8 cellular contexts compared by ENCODE assay signal in the genomic region with DNA sequence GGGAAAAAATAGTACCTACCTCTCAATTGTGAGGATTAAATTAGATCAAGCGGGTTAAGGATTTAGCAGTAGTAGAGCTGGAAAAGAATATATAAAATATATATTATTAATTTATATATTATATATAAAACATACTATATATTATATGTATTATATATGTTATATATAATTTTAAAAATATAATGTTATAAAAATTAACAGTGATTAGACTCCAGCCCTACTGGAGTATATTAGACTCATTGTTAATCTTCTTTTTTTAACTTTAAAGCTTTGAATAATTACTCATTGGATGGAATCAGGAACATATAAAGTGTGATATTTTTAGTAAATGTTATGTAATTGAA. TPM values are rescaled to one million over a fixed set of nuclear protein-coding genes. Genes with fewer than 3 reads are reported as not detected.
DNase-seq lines count a peak whose midpoint lies in the region; ATAC-seq, FAIRE-seq and TF ChIP-seq lines count a peak whose summit lies in the region.

No MANE protein-coding gene starts in this region.

- peaks cover 26% of the 10 kb centered on the region for H3K79me2 ChIP-seq in K562 (ENCODE audit: control insufficient read depth, insufficient read depth, low read length)

- H3K9me1 ChIP-seq in K562 (ENCODE audit: control insufficient read depth, insufficient read depth, low read length) = no peaks in the 10 kb centered on the region

- no peak for FAIRE-seq in K562 (lab: Jason Lieb, UNC)

- H2AFZ ChIP-seq in K562 (ENCODE audit: low read depth, low read length) = peak overlapping the region; percentile 100

- H3K27ac ChIP-seq in heart right ventricle = peak overlapping the region; percentile 24 to 100 (median 97)
- H3K27ac ChIP-seq in K562 (ENCODE audit: extremely low read depth, low read depth, low read length) = peak overlapping the region; percentile 99
- peak overlapping the region; percentile 93 for H3K27ac ChIP-seq in mesodermal cell (ENCODE audit: low read depth, low read length, severe bottlenecking)
- peak overlapping the region; percentile 91 to 99 (median 98) for H3K27ac ChIP-seq in upper lobe of left lung

- peak overlapping the region; percentile 97 for H3K4me2 ChIP-seq in K562 (ENCODE audit: insufficient read depth, low read length)

- peaks cover 3 to 48% (median 35%) of the 10 kb centered on the region in 9 donors for H3K4me1 ChIP-seq in heart right ventricle
- peaks cover 8 to 30% of the 10 kb centered on the region in 2 experiments; a peak in 4 of 5 replicates for H3K4me1 ChIP-seq in K562 (replicated peaks in 1 of 2; ENCODE audit: control insufficient read depth in 2 of 2, insufficient read depth in 2 of 2, low read length in 2 of 2)
- H3K4me1 ChIP-seq in mesodermal cell (ENCODE audit: control insufficient read depth, insufficient read depth, low read length, poor library complexity, severe bottlenecking) = no peaks in the 10 kb centered on the region
- H3K4me1 ChIP-seq in upper lobe of left lung = peaks cover 34 to 43% (median 38%) of the 10 kb centered on the region in 4 donors

- WGBS in heart right ventricle, 2 donors = 56 to 72% methylated on average over 1 of the region's 1 CpG
- WGBS in K562 (ENCODE audit: insufficient coverage, low coverage, missing lambda C conversion rate) = 40% methylated on average over 1 of the region's 1 CpG
- WGBS in mesodermal cell (ENCODE audit: insufficient coverage in 2 of 2), 2 experiments = no CpG with 5 or more reads among the region's 1 CpG
- WGBS in upper lobe of left lung, 2 donors = 60 to 70% methylated on average over 1 of the region's 1 CpG

- DNase-seq in heart right ventricle = no peak
- no peak for DNase-seq in Right ventricle myocardium inferior (ENCODE audit: missing footprints)
- no peak for DNase-seq in K562 (ENCODE audit: extremely low read depth in 1 of 4, low spot score in 3 of 4)
- no peak for DNase-seq in upper lobe of left lung
- DNase-seq in COLO829 (ENCODE audit: low spot score) = no peak
- no peak for DNase-seq in COLO668 (lab: John Stamatoyannopoulos, UW; ENCODE audit: unreplicated experiment)
- DNase-seq in RPMI8226 = no peak

- no peak for TF ChIP-seq RAD21 in K562 (CRISPR knock-in tag; conservative IDR thresholded peaks at IDR 0.05 in 1 of 2, IDR thresholded peaks at IDR 0.05 in 1 of 2)

- TF ChIP-seq POLR2A in K562 (conservative IDR thresholded peaks at IDR 0.05) = no peak
- no peak for TF ChIP-seq POLR2A in upper lobe of left lung (IDR thresholded peaks at IDR 0.05)

- no peaks in the 10 kb centered on the region for H4K20me1 ChIP-seq in K562 (replicated peaks; ENCODE audit: control insufficient read depth, insufficient read depth, low read length)

- CTCF ChIA-PET in K562 (lab: Yijun Ruan, JAX; ENCODE audit: low intra/inter-chr PET ratio) = no interaction called here

- no TSS peak for BruUV-seq in K562 (replicated peaks; lab: Mats Ljungman, UMichigan)

- in situ Hi-C loops in K562 (cut with MboI) = no loop called here

- H3K9me3 ChIP-seq in heart right ventricle (no peaks in the 10 kb centered on the region), K562 (replicated peaks; ENCODE audit: control insufficient read depth, insufficient read depth, low read depth, low read length) (no peaks in the 10 kb centered on the region), mesodermal cell (ENCODE audit: control insufficient read depth, low read length) (no peaks in the 10 kb centered on the region), upper lobe of left lung (no peaks in the 10 kb centered on the region)

- H3K9ac ChIP-seq in K562 (ENCODE audit: insufficient read depth in 1 of 2, low read depth in 2 of 2, low read length in 2 of 2) = peak overlapping the region; percentile 97 to 100; a peak in 3 of 4 replicates

- H3K27me3 ChIP-seq in heart right ventricle (no peaks in the 10 kb centered on the region), K562 (ENCODE audit: control insufficient read depth in 2 of 2, insufficient read depth in 2 of 2, low read length in 2 of 2) (no peaks in the 10 kb centered on the region), upper lobe of left lung (no peaks in the 10 kb centered on the region)

- POLR2A ChIA-PET in K562 (lab: Yijun Ruan, JAX) = interaction anchor here (0.6 to 4.0 kb wide), 18 partner anchors 9 to 390 kb away, joined by 3 to 48 read pairs (median 4); a partner anchor contains a TSS

- TF ChIP-seq CTCF in heart right ventricle (IDR thresholded peaks at IDR 0.05) (no peak), K562 (IDR thresholded peaks at IDR 0.05 in 2 of 3, conservative IDR thresholded peaks at IDR 0.05 in 1 of 3; ENCODE audit: insufficient read depth in 2 of 3, low read depth in 1 of 3, low read length in 3 of 3) (no peak), upper lobe of left lung (IDR thresholded peaks at IDR 0.05) (no peak)

- ATAC-seq in heart right ventricle = no peak
- no peak for ATAC-seq in Right ventricle myocardium inferior
- ATAC-seq in K562 = no peak
- ATAC-seq in upper lobe of left lung (ENCODE audit: low FRiP score in 2 of 2) = no peak

- TF ChIP-seq EP300 in K562 (IDR thresholded peaks at IDR 0.05; ENCODE audit: low read length) (no peak), upper lobe of left lung (IDR thresholded peaks at IDR 0.05) (no peak)

- H3K36me3 ChIP-seq in heart right ventricle = peaks cover 0 to 52% (median 34%) of the 10 kb centered on the region in 9 donors
- H3K36me3 ChIP-seq in K562 (ENCODE audit: control insufficient read depth, insufficient read depth, low read length) = peaks cover 36% of the 10 kb centered on the region; the same call in 2 of the 3 replicates
- H3K36me3 ChIP-seq in mesodermal cell (ENCODE audit: control insufficient read depth, insufficient read depth, low read length) = peaks cover 34% of the 10 kb centered on the region
- H3K36me3 ChIP-seq in upper lobe of left lung = peaks cover 5 to 49% (median 33%) of the 10 kb centered on the region in 4 donors

- intact Hi-C loops in heart right ventricle (cut with DNase I) = loop anchor here in 8 of 10 donors (2.0 to 10.0 kb wide), 8 partner anchors 60 to 225 kb away; a partner anchor contains a TSS
- intact Hi-C loops in Right ventricle myocardium inferior (cut with DNase I) = loop anchor here (5.0 to 10.0 kb wide), 3 partner anchors 60 to 225 kb away; a partner anchor contains a TSS
- intact Hi-C loops in K562 (cut with micrococcal nuclease) = loop anchor here (2.0 kb wide), 1 partner anchor 41 kb away; no protein-coding TSS in a partner anchor

- H3K4me3 ChIP-seq in heart right ventricle = peak overlapping the region in 7 of 10 donors; percentile 56 to 89 (median 67)
- H3K4me3 ChIP-seq in K562 = peak overlapping the region; percentile 100
- H3K4me3 ChIP-seq in mesodermal cell (ENCODE audit: extremely low read depth, insufficient read depth, low read length, poor library complexity, severe bottlenecking) = peak overlapping the region; percentile 61
- peak overlapping the region in 3 of 4 donors; percentile 46 to 66 (median 62) for H3K4me3 ChIP-seq in upper lobe of left lung

RNA-seq across cellular contexts. Expression of a gene that starts 0.4 kb away (rescaled TPM):
- total RNA-seq in heart right ventricle = 10 to 100 TPM; 61.4 to 93.4 (median 67.0) TPM
- 100 to 1,000 TPM; 124 TPM for polyA plus RNA-seq in heart right ventricle
- 73.8 TPM for total RNA-seq in Right ventricle myocardium inferior
- total RNA-seq in K562 (2011; cell fraction: chromatin; rRNA removed; ENCODE audit: low replicate concordance) = 2.2 and 8.0 TPM in 2 replicates
- 17.5 and 22.6 TPM in 2 replicates for total RNA-seq in K562 (2011; cell fraction: nucleolus; rRNA removed)
- total RNA-seq in K562 (2011; cell fraction: nucleoplasm; rRNA removed) = 10.3 and 13.7 TPM in 2 replicates
- 120 and 124 TPM in 2 replicates for total RNA-seq in K562 (2014; rRNA removed)
- 31.5 and 35.9 TPM in 2 replicates for total RNA-seq in K562 (2014; rRNA removed; fragmentation: Illumina TruSeq; extraction: Trizol)
- total RNA-seq in K562 (2015; rRNA removed; fragmentation: Illumina TruSeq; extraction: Trizol) = 93.8 and 97.3 TPM in 2 replicates
- total RNA-seq in K562 (2021) = 83.2 and 87.9 TPM in 2 replicates
- polyA plus RNA-seq in K562 (2011; rRNA removed) = 44.2 and 52.3 TPM in 2 replicates
- 78.5 and 131 TPM in 2 replicates for polyA plus RNA-seq in K562 (2011; cell fraction: cytosol; rRNA removed)
- polyA plus RNA-seq in K562 (2011; cell fraction: nucleus; rRNA removed) = 26.1 and 29.8 TPM in 2 replicates
- 61.4 and 75.3 TPM in 2 replicates for polyA plus RNA-seq in K562 (2012)
- 56.9 and 68.4 TPM in 2 replicates for polyA plus RNA-seq in K562 (2014; fragmentation: Illumina TruSeq; extraction: Trizol)
- polyA plus RNA-seq in K562 (2014; fragmentation: Nextera tagmentation; extraction: Ambion mirVana) = 10 to 100 TPM in 1 of 2 experiments, 1 to 10 TPM in 1; 3.5 to 13.6 TPM
- 93.7 and 131 TPM in 2 replicates for polyA plus RNA-seq in K562 (2014; rRNA removed)
- 4.1 and 5.0 TPM in 2 replicates for polyA minus RNA-seq in K562 (2011; rRNA and poly(A)+ RNA removed)
- 8.6 and 16.9 TPM in 2 replicates for polyA minus RNA-seq in K562 (2011; cell fraction: cytosol; rRNA and poly(A)+ RNA removed)
- 6.2 and 6.3 TPM in 2 replicates for polyA minus RNA-seq in K562 (2011; cell fraction: nucleus; rRNA and poly(A)+ RNA removed)
- 43.9 TPM for polyA plus RNA-seq in mesodermal cell (2013, experiment 1 of 2)
- 38.3 TPM for polyA plus RNA-seq in mesodermal cell (2013, experiment 2 of 2)
- total RNA-seq in upper lobe of left lung = 10 to 100 TPM; 16.8 to 83.9 (median 65.5) TPM

RNA-seq across cellular contexts. Expression of a gene that starts 0.6 kb away (rescaled TPM):
- total RNA-seq in heart right ventricle (10 to 100 TPM in 6 of 10 donors, 1 to 10 TPM in 4; 7.4 to 16.6 (median 10.7) TPM), Right ventricle myocardium inferior (12.7 TPM), K562 (2014; rRNA removed) (28.8 and 29.5 TPM in 2 replicates), K562 (2014; rRNA removed; fragmentation: Illumina TruSeq; extraction: Trizol) (1.4 and 2.8 TPM in 2 replicates), K562 (2015; rRNA removed; fragmentation: Illumina TruSeq; extraction: Trizol) (10.8 and 14.0 TPM in 2 replicates), K562 (2021) (19.7 and 23.8 TPM in 2 replicates), upper lobe of left lung (10 to 100 TPM; 13.4 to 92.2 (median 21.6) TPM)
- polyA plus RNA-seq in heart right ventricle (10 to 100 TPM; 20.0 to 22.6 TPM), K562 (2011; rRNA removed) (11.5 and 20.7 TPM in 2 replicates), K562 (2014; fragmentation: Illumina TruSeq; extraction: Trizol) (9.0 and 18.5 TPM in 2 replicates), K562 (2014; fragmentation: Nextera tagmentation; extraction: Ambion mirVana) (under 1 TPM; 0.10 to 0.42 TPM), K562 (2014; rRNA removed) (25.0 and 28.2 TPM in 2 replicates)
- 27.4 and 90.5 TPM in 2 replicates for total RNA-seq in K562 (2011; cell fraction: chromatin; rRNA removed; ENCODE audit: low replicate concordance)
- total RNA-seq in K562 (2011; cell fraction: nucleolus; rRNA removed) = 79.5 and 85.9 TPM in 2 replicates
- 36.4 and 47.7 TPM in 2 replicates for total RNA-seq in K562 (2011; cell fraction: nucleoplasm; rRNA removed)
- polyA plus RNA-seq in K562 (2011; cell fraction: cytosol; rRNA removed) = 17.0 and 42.5 TPM in 2 replicates
- polyA plus RNA-seq in K562 (2011; cell fraction: nucleus; rRNA removed) = 56.1 and 107 TPM in 2 replicates
- polyA plus RNA-seq in K562 (2012) = 11.3 and 21.1 TPM in 2 replicates
- polyA minus RNA-seq in K562 (2011; rRNA and poly(A)+ RNA removed) = 3.0 and 6.7 TPM in 2 replicates
- polyA minus RNA-seq in K562 (2011; cell fraction: cytosol; rRNA and poly(A)+ RNA removed) = 13.3 and 13.6 TPM in 2 replicates
- 27.1 and 27.5 TPM in 2 replicates for polyA minus RNA-seq in K562 (2011; cell fraction: nucleus; rRNA and poly(A)+ RNA removed)
- 21.3 TPM for polyA plus RNA-seq in mesodermal cell (2013, experiment 1 of 2)
- 17.0 TPM for polyA plus RNA-seq in mesodermal cell (2013, experiment 2 of 2)

RNA-seq across cellular contexts. Expression of a gene that starts 9.9 kb away (rescaled TPM):
- total RNA-seq in heart right ventricle = not detected
- not detected for polyA plus RNA-seq in heart right ventricle
- total RNA-seq in Right ventricle myocardium inferior = not detected
- not detected in 2 replicates for total RNA-seq in K562 (2011; cell fraction: chromatin; rRNA removed; ENCODE audit: low replicate concordance)
- not detected in 2 replicates for total RNA-seq in K562 (2011; cell fraction: nucleolus; rRNA removed)
- total RNA-seq in K562 (2011; cell fraction: nucleoplasm; rRNA removed) = not detected in 2 replicates
- not detected in 2 replicates for total RNA-seq in K562 (2014; rRNA removed)
- total RNA-seq in K562 (2014; rRNA removed; fragmentation: Illumina TruSeq; extraction: Trizol) = not detected in 2 replicates
- total RNA-seq in K562 (2015; rRNA removed; fragmentation: Illumina TruSeq; extraction: Trizol) = not detected in 2 replicates
- total RNA-seq in K562 (2021) = not detected in 2 replicates
- polyA plus RNA-seq in K562 (2011; rRNA removed) = not detected in 2 replicates
- 0.07 TPM in 1 of 2 replicates, not detected in the other for polyA plus RNA-seq in K562 (2011; cell fraction: cytosol; rRNA removed)
- polyA plus RNA-seq in K562 (2011; cell fraction: nucleus; rRNA removed) = not detected in 2 replicates
- polyA plus RNA-seq in K562 (2012) = not detected in 2 replicates
- polyA plus RNA-seq in K562 (2014; fragmentation: Illumina TruSeq; extraction: Trizol) = not detected in 2 replicates
- not detected for polyA plus RNA-seq in K562 (2014; fragmentation: Nextera tagmentation; extraction: Ambion mirVana)
- polyA plus RNA-seq in K562 (2014; rRNA removed) = not detected in 2 replicates
- not detected in 2 replicates for polyA minus RNA-seq in K562 (2011; rRNA and poly(A)+ RNA removed)
- not detected in 2 replicates for polyA minus RNA-seq in K562 (2011; cell fraction: cytosol; rRNA and poly(A)+ RNA removed)
- polyA minus RNA-seq in K562 (2011; cell fraction: nucleus; rRNA and poly(A)+ RNA removed) = not detected in 2 replicates
- polyA plus RNA-seq in mesodermal cell (2013, experiment 1 of 2) = not detected
- not detected for polyA plus RNA-seq in mesodermal cell (2013, experiment 2 of 2)
- total RNA-seq in upper lobe of left lung = not detected

RNA-seq across cellular contexts. Expression of a gene that starts 24.1 kb away (rescaled TPM):
- total RNA-seq in heart right ventricle = 1 to 10 TPM in 1 of 10 donors, under 1 TPM in 9; 0.14 to 4.9 (median 0.44) TPM
- 1 to 10 TPM in 1 of 2 donors, under 1 TPM in 1; 0.97 to 1.2 TPM for polyA plus RNA-seq in heart right ventricle
- 0.43 TPM for total RNA-seq in Right ventricle myocardium inferior
- total RNA-seq in K562 (2011; cell fraction: chromatin; rRNA removed; ENCODE audit: low replicate concordance) = 11.1 and 55.0 TPM in 2 replicates
- total RNA-seq in K562 (2011; cell fraction: nucleolus; rRNA removed) = 38.4 and 53.0 TPM in 2 replicates
- total RNA-seq in K562 (2011; cell fraction: nucleoplasm; rRNA removed) = 22.6 and 29.8 TPM in 2 replicates
- total RNA-seq in K562 (2014; rRNA removed) = 41.2 and 57.1 TPM in 2 replicates
- 6.1 and 8.4 TPM in 2 replicates for total RNA-seq in K562 (2014; rRNA removed; fragmentation: Illumina TruSeq; extraction: Trizol)
- total RNA-seq in K562 (2015; rRNA removed; fragmentation: Illumina TruSeq; extraction: Trizol) = 21.4 and 23.2 TPM in 2 replicates
- 41.5 and 45.3 TPM in 2 replicates for total RNA-seq in K562 (2021)
- polyA plus RNA-seq in K562 (2011; rRNA removed) = 31.1 and 32.8 TPM in 2 replicates
- polyA plus RNA-seq in K562 (2011; cell fraction: cytosol; rRNA removed) = 41.1 and 137 TPM in 2 replicates
- polyA plus RNA-seq in K562 (2011; cell fraction: nucleus; rRNA removed) = 69.7 and 163 TPM in 2 replicates
- polyA plus RNA-seq in K562 (2012) = 26.0 and 36.8 TPM in 2 replicates
- 10.8 and 15.7 TPM in 2 replicates for polyA plus RNA-seq in K562 (2014; fragmentation: Illumina TruSeq; extraction: Trizol)
- polyA plus RNA-seq in K562 (2014; fragmentation: Nextera tagmentation; extraction: Ambion mirVana) = under 1 TPM; 0.08 to 0.71 TPM
- polyA plus RNA-seq in K562 (2014; rRNA removed) = 37.5 and 37.9 TPM in 2 replicates
- polyA minus RNA-seq in K562 (2011; rRNA and poly(A)+ RNA removed) = 13.5 and 29.7 TPM in 2 replicates
- 38.7 and 58.7 TPM in 2 replicates for polyA minus RNA-seq in K562 (2011; cell fraction: cytosol; rRNA and poly(A)+ RNA removed)
- 26.9 and 35.3 TPM in 2 replicates for polyA minus RNA-seq in K562 (2011; cell fraction: nucleus; rRNA and poly(A)+ RNA removed)
- polyA plus RNA-seq in mesodermal cell (2013, experiment 1 of 2) = not detected
- not detected for polyA plus RNA-seq in mesodermal cell (2013, experiment 2 of 2)
- total RNA-seq in upper lobe of left lung = 10 to 100 TPM in 5 of 6 donors, 1 to 10 TPM in 1; 9.6 to 20.1 (median 13.1) TPM

RNA-seq across cellular contexts. Expression of a gene that starts 53.9 kb away (rescaled TPM):
- total RNA-seq in heart right ventricle (under 1 TPM in 3 of 10 donors, not detected in 7; 0.15 to 0.49 (median 0.34) TPM), Right ventricle myocardium inferior (0.62 TPM), K562 (2014; rRNA removed) (0.82 and 1.3 TPM in 2 replicates), K562 (2014; rRNA removed; fragmentation: Illumina TruSeq; extraction: Trizol) (0.11 and 0.38 TPM in 2 replicates), K562 (2015; rRNA removed; fragmentation: Illumina TruSeq; extraction: Trizol) (0.34 and 0.58 TPM in 2 replicates), K562 (2021) (0.92 and 2.4 TPM in 2 replicates), upper lobe of left lung (10 to 100 TPM; 27.2 to 94.3 (median 55.5) TPM)
- polyA plus RNA-seq in heart right ventricle (under 1 TPM in 1 of 2 donors, not detected in 1; 0.06 TPM), K562 (2011; rRNA removed) (1.8 and 2.2 TPM in 2 replicates), K562 (2014; fragmentation: Illumina TruSeq; extraction: Trizol) (0.54 and 1.1 TPM in 2 replicates), K562 (2014; fragmentation: Nextera tagmentation; extraction: Ambion mirVana) (under 1 TPM in 1 of 2 experiments, not detected in 1; 0.11 TPM), K562 (2014; rRNA removed) (0.56 and 0.73 TPM in 2 replicates)
- total RNA-seq in K562 (2011; cell fraction: chromatin; rRNA removed; ENCODE audit: low replicate concordance) = 1.8 and 7.1 TPM in 2 replicates
- 2.9 and 3.5 TPM in 2 replicates for total RNA-seq in K562 (2011; cell fraction: nucleolus; rRNA removed)
- total RNA-seq in K562 (2011; cell fraction: nucleoplasm; rRNA removed) = 1.8 and 2.6 TPM in 2 replicates
- polyA plus RNA-seq in K562 (2011; cell fraction: cytosol; rRNA removed) = 1.9 and 5.2 TPM in 2 replicates
- 4.3 and 9.8 TPM in 2 replicates for polyA plus RNA-seq in K562 (2011; cell fraction: nucleus; rRNA removed)
- 3.2 and 4.0 TPM in 2 replicates for polyA plus RNA-seq in K562 (2012)
- polyA minus RNA-seq in K562 (2011; rRNA and poly(A)+ RNA removed) = 1.5 and 1.9 TPM in 2 replicates
- 0.86 and 2.2 TPM in 2 replicates for polyA minus RNA-seq in K562 (2011; cell fraction: cytosol; rRNA and poly(A)+ RNA removed)
- polyA minus RNA-seq in K562 (2011; cell fraction: nucleus; rRNA and poly(A)+ RNA removed) = 2.3 and 3.4 TPM in 2 replicates
- polyA plus RNA-seq in mesodermal cell (2013, experiment 1 of 2) = 1.3 TPM
- 0.96 TPM for polyA plus RNA-seq in mesodermal cell (2013, experiment 2 of 2)
